ENCODE assay signal across 17 cellular contexts in the genomic region with DNA sequence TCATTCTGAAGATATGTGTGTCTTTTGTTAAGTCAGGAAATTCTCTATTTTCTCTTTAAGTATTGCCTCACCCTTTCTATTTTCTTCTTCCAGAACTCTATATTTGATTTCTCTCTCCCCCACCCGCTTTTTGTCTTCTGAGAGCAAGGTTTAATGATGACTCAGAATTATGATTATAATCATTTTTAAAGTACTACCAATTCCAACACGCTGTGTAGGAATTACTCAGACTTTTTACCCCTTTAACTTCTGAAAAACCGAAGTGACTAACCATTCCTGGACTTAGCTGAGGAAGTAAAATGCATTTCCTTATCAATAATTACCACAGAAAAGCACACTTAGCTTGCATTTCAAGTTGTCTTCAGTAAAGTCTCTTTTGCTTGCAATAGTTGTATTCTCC. TPM values are rescaled to one million over a fixed set of nuclear protein-coding genes. Genes with fewer than 3 reads are reported as not detected.
DNase-seq lines count a peak whose midpoint lies in the region; ATAC-seq and TF ChIP-seq lines count a peak whose summit lies in the region.
"Had no signal": no experiment of that assay in that cellular context is flagged by ENCODE, and none has a peak within 500 bp of the region (broad histone marks: within the 10 kb centered on the region; RNA-seq: fewer than 3 reads in every experiment).

No MANE protein-coding gene starts in this region.

- TF ChIP-seq CTCF in cardiac fibroblast (IDR thresholded peaks at IDR 0.05; ENCODE audit: low read depth, low read length), result no peak

- DNase-seq in ELR (ENCODE audit: low read depth), result peak; percentile 59
- peak; percentile 45 for DNase-seq in MV-4-11 (lab: John Stamatoyannopoulos, UW)
- peak; percentile 40 to 66 for DNase-seq in cardiac fibroblast (ENCODE audit: low read depth in 2 of 2)
- DNase-seq in myocyte (ENCODE audit: low read depth), result peak; percentile 3
- DNase-seq in NCI-H2029 (lab: John Stamatoyannopoulos, UW), result no peak
- DNase-seq in A172 (ENCODE audit: low spot score), result no peak
- DNase-seq: CD8-positive, alpha-beta memory T cell; GF-D8; hippocampal formation; Karpas-422; left ventricle myocardium inferior; naive thymus-derived CD4-positive, alpha-beta T cell; NCI-H2081 treated with DMSO at 0.1 percent for 48 hours; NCI-H526 treated with DMSO at 0.1 percent for 48 hours; stimulated activated CD4-positive, alpha-beta T cell treated with anti-CD3 and anti-CD28 coated beads, Interleukin-2, amount 100 ng/mL, for 48 hours had no signal

- H3K4me3 ChIP-seq in cardiac fibroblast (replicated peaks in 1 of 2; ENCODE audit: low read depth in 2 of 2, low read length in 2 of 2), result no peak overlapping the region
- H3K4me3 ChIP-seq: left ventricle myocardium inferior, SJSA1 had no signal

- ATAC-seq in GM19397 (IDR thresholded peaks at IDR 0.05; ENCODE audit: unreplicated experiment), result no peak
- ATAC-seq: naive thymus-derived CD4-positive, alpha-beta T cell had no signal

RNA-seq across cellular contexts. Expression of a gene that starts 20.8 kb away (rescaled TPM):
- total RNA-seq in myocyte, result 5.4 and 6.7 TPM in 2 replicates
- 3.1 TPM for polyA plus RNA-seq in myocyte (2012)
- total RNA-seq in A172 (2014; rRNA removed; shearing (Covaris generic)), result 6.9 and 7.0 TPM in 2 replicates

Comparison
In these comparisons a context has a peak if more than half of its experiments do, and no peak if none do; other contexts are left out.
1. DNase-seq: peak in ELR (single experiment), MV-4-11 (single experiment), cardiac fibroblast (2 of 2) and myocyte (single experiment); none in NCI-H2029 (single experiment) and A172 (single experiment).